11 cellular contexts compared by ENCODE assay signal in the genomic region with DNA sequence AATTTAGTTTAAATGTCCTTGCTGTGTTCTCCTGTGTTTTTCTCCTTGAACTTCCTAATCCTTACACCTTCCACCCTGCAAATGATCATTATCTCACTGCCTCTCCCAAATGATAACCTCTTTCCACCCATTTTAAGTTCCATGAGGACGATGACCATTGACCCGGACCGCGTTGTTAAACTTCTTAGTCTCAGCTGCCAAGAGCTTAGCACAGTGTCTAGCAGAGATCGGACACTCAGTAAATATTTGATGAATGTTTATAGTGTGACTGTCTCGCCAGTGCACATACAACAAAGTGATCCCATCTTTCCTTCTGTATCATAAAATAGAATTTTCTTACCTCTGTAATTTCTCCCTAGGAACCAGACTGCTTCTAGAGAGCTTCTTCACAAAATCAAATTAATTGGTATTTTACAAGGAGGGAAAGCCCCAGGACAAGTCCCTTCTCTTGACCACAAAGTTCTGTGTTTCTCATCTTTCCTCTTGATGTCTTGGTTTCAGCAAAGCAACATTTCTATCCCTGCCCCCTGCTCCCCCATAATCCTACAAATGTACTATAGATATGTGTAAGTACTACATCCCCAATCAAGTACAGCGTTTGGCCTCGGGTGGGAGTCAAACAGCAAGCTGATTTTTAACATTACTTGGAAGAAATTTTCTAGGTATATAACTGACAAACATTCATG.
DNase-seq lines count a peak whose midpoint lies in the region; ATAC-seq and TF ChIP-seq lines count a peak whose summit lies in the region.
"Had no signal": no experiment of that assay in that cellular context is flagged by ENCODE, and none has a peak within 500 bp of the region (broad histone marks: within the 10 kb centered on the region; RNA-seq: fewer than 3 reads in every experiment).

No MANE protein-coding gene starts in this region.

- H3K27ac ChIP-seq in BLaER1 treated with 17β-estradiol and CSF1 and Interleukin-3, amounts not matched to agents 10 nM and 100 nM, result peak overlapping the region in 5 of 11 experiments; percentile 41 to 91 (median 69); a peak in 10 of 22 replicates
- H3K27ac ChIP-seq in gastrocnemius medialis (peak overlapping the region; percentile 67 to 77 (median 74)), substantia nigra (ENCODE audit: low read depth, low read length, poor library complexity, severe bottlenecking) (no peak overlapping the region)
- H3K27ac ChIP-seq: PC-9 had no signal

- peak overlapping the region in 9 of 11 experiments; percentile 8 to 86 (median 43); a peak in 16 of 22 replicates for H3K4me2 ChIP-seq in BLaER1 treated with 17β-estradiol and CSF1 and Interleukin-3, amounts not matched to agents 10 nM and 100 nM
- H3K4me2 ChIP-seq: PC-9 had no signal

- peaks cover 0 to 99% (median 33%) of the 10 kb centered on the region in 10 experiments; a peak in 16 of 20 replicates for H3K4me1 ChIP-seq in BLaER1 treated with 17β-estradiol and CSF1 and Interleukin-3, amounts not matched to agents 10 nM and 100 nM
- H3K4me1 ChIP-seq in gastrocnemius medialis, result peaks cover 39 to 44% of the 10 kb centered on the region in 2 donors

- no peak for TF ChIP-seq CTCF in gastrocnemius medialis (IDR thresholded peaks at IDR 0.05 in 4 of 5, conservative IDR thresholded peaks at IDR 0.05 in 1 of 5)

- H3K9ac ChIP-seq in BLaER1 treated with 17β-estradiol and CSF1 and Interleukin-3, amounts not matched to agents 10 nM and 100 nM, result peak overlapping the region in 4 of 11 experiments; percentile 31 to 76 (median 74); a peak in 7 of 22 replicates

- peaks cover 0 to 9% (median 0%) of the 10 kb centered on the region in 11 experiments; a peak in 1 of 22 replicates for H3K9me3 ChIP-seq in BLaER1 treated with 17β-estradiol and CSF1 and Interleukin-3, amounts not matched to agents 10 nM and 100 nM (replicated peaks in 1 of 11)
- no peaks in the 10 kb centered on the region for H3K9me3 ChIP-seq in gastrocnemius medialis

- H3K27ac Mint-ChIP-seq in effector memory CD8-positive, alpha-beta T cell, result no peak overlapping the region

- no peak for TF ChIP-seq POLR2A in gastrocnemius medialis (IDR thresholded peaks at IDR 0.05)

- no peaks in the 10 kb centered on the region for H3K27me3 ChIP-seq in BLaER1 treated with 17β-estradiol and CSF1 and Interleukin-3, amounts not matched to agents 10 nM and 100 nM
- no peaks in the 10 kb centered on the region for H3K27me3 ChIP-seq in gastrocnemius medialis

- peak; percentile 18 for DNase-seq in NCI-H460 (ENCODE audit: extremely low read depth, low read depth)
- no peak for DNase-seq in effector memory CD8-positive, alpha-beta T cell
- DNase-seq in gastrocnemius medialis, result no peak
- no peak for DNase-seq in substantia nigra (lab: John Stamatoyannopoulos, UW)
- DNase-seq in NK-92 (lab: John Stamatoyannopoulos, UW; ENCODE audit: unreplicated experiment), result no peak
- no peak for DNase-seq in foreskin melanocyte
- DNase-seq: effector memory CD4-positive, alpha-beta T cell had no signal

- intact Hi-C loops in gastrocnemius medialis (cut with DNase I; ENCODE audit: low total_unique reads), result loop anchor here (10.0 kb wide), 2 partner anchors 361 to 839 kb away; partner anchors contain the start of gene BCL6

- no peaks in the 10 kb centered on the region for H4K20me1 ChIP-seq in BLaER1 treated with 17β-estradiol and CSF1 and Interleukin-3, amounts not matched to agents 10 nM and 100 nM

- peaks cover 2% of the 10 kb centered on the region for H3K36me3 Mint-ChIP-seq in effector memory CD8-positive, alpha-beta T cell (ENCODE audit: insufficient read depth)

- peak; percentile 14 for ATAC-seq in effector memory CD8-positive, alpha-beta T cell (replicated peaks)
- peak in 1 of 2 donors; percentile 34 for ATAC-seq in gastrocnemius medialis
- ATAC-seq in HG03354 (IDR thresholded peaks at IDR 0.05; ENCODE audit: poor library complexity, severe bottlenecking, unreplicated experiment), result no peak
- ATAC-seq: K562 had no signal

- H3K4me3 ChIP-seq in BLaER1 treated with 17β-estradiol and CSF1 and Interleukin-3, amounts not matched to agents 10 nM and 100 nM, result no peak overlapping the region
- peak overlapping the region in 2 of 4 donors; percentile 23 to 44 for H3K4me3 ChIP-seq in gastrocnemius medialis
- H3K4me3 ChIP-seq: K562, PC-9 had no signal

- H3K27me3 Mint-ChIP-seq in effector memory CD8-positive, alpha-beta T cell, result no peaks in the 10 kb centered on the region

- H3K4me3 Mint-ChIP-seq in effector memory CD8-positive, alpha-beta T cell, result peak overlapping the region in 1 of 2 donors; percentile 1

- H3K36me3 ChIP-seq in BLaER1 treated with 17β-estradiol and CSF1 and Interleukin-3, amounts not matched to agents 10 nM and 100 nM, result no peaks in the 10 kb centered on the region
- H3K36me3 ChIP-seq in gastrocnemius medialis, result no peaks in the 10 kb centered on the region

- H3K4me1 Mint-ChIP-seq in effector memory CD8-positive, alpha-beta T cell (ENCODE audit: low read depth in 2 of 2), result peaks cover 6 to 15% of the 10 kb centered on the region in 2 donors

- in situ Hi-C loops in gastrocnemius medialis (cut with MboI; ENCODE audit: low sequenced_read_pairs in 4 of 4), result loop anchor here in 2 of 4 donors (10.0 to 25.0 kb wide), 2 partner anchors 371 to 846 kb away; partner anchors contain the start of gene BCL6 (in 2 of the 2)

- no peaks in the 10 kb centered on the region for H3K9me3 Mint-ChIP-seq in effector memory CD8-positive, alpha-beta T cell
